In the genomic region with DNA sequence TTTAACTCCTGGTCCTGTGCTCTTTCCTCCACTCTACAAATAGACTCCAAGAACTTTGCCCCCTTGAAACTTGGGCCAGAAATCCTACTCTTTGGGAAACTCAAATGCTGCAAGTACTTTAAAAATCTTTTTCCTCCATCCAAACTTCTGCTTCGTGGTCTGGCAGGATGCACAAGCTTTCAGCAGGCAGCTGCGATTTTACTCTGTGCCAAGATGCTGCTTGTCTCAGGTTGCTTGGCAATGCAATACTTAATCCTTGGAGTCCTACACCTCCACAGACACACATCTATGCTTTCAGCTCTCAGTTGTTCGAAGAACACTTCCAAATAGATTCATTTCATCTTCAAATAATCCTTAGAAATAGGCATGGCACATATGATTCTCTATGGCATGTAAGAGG, we compare ENCODE assay signal across 14 cellular contexts.
"Had no signal": no experiment of that assay in that cellular context is flagged by ENCODE, and none has a peak within 500 bp of the region (broad histone marks: within the 10 kb centered on the region; RNA-seq: fewer than 3 reads in every experiment).

No MANE protein-coding gene starts in this region.

- H3K4me3 ChIP-seq: gastroesophageal sphincter, neural progenitor cell, SJCRH30, transverse colon had no signal

- H3K9me3 ChIP-seq: gastroesophageal sphincter, SJCRH30, transverse colon had no signal

- H3K4me1 ChIP-seq: neural progenitor cell, SJCRH30, transverse colon had no signal

- H3K9me3 Mint-ChIP-seq: activated CD8-positive, alpha-beta T cell treated with anti-CD3 and anti-CD28 coated beads for 36 hours; activated T-cell treated with anti-CD3 and anti-CD28 coated beads, Interleukin-2, amount 50 U/mL, for 72 hours; neural progenitor cell had no signal

- H3K4me3 Mint-ChIP-seq: activated CD8-positive, alpha-beta T cell treated with anti-CD3 and anti-CD28 coated beads for 36 hours; activated T-cell treated with anti-CD3 and anti-CD28 coated beads, Interleukin-2, amount 50 U/mL, for 72 hours; neural progenitor cell had no signal

- H3K27ac ChIP-seq: brain microvascular endothelial cell, gastroesophageal sphincter, neural progenitor cell, parathyroid adenoma, SJCRH30, transverse colon had no signal

- ATAC-seq: activated CD8-positive, alpha-beta T cell treated with anti-CD3 and anti-CD28 coated beads for 36 hours; activated T-cell treated with anti-CD3 and anti-CD28 coated beads, Interleukin-2, amount 50 U/mL, for 72 hours; esophagus mucosa; gastroesophageal sphincter; left ventricle myocardium superior had no signal

- H3K27ac Mint-ChIP-seq: activated CD8-positive, alpha-beta T cell treated with anti-CD3 and anti-CD28 coated beads for 36 hours; activated T-cell treated with anti-CD3 and anti-CD28 coated beads, Interleukin-2, amount 50 U/mL, for 72 hours; neural progenitor cell had no signal

- DNase-seq: activated CD8-positive, alpha-beta memory T cell treated with anti-CD3 and anti-CD28 coated beads, Interleukin-2, amount 50 U/mL, for 4 hours; activated CD8-positive, alpha-beta T cell treated with anti-CD3 and anti-CD28 coated beads for 36 hours; activated gamma-delta T cell treated with Interleukin-2 at 50 U/mL for 16 hours; activated T-cell treated with anti-CD3 and anti-CD28 coated beads, Interleukin-2, amount 50 U/mL, for 72 hours; brain microvascular endothelial cell; left ventricle myocardium superior; SJCRH30; small intestine; T-helper 9 cell; transverse colon had no signal

- H3K36me3 Mint-ChIP-seq: neural progenitor cell had no signal

- H3K27me3 ChIP-seq: brain microvascular endothelial cell, gastroesophageal sphincter, neural progenitor cell, SJCRH30, transverse colon had no signal

- H3K36me3 ChIP-seq: brain microvascular endothelial cell, gastroesophageal sphincter, neural progenitor cell, SJCRH30, transverse colon had no signal

- H3K4me1 Mint-ChIP-seq: neural progenitor cell had no signal
